7 cellular contexts compared by ENCODE assay signal in genomic region chr7:92246363-92247101, GRCh38. TPM values are rescaled to one million over a fixed set of nuclear protein-coding genes. Genes with fewer than 3 reads are reported as not detected.
DNase-seq lines count a peak whose midpoint lies in the region; ATAC-seq and TF ChIP-seq lines count a peak whose summit lies in the region.

No MANE protein-coding gene starts in this region.

- H3K4me3 ChIP-seq in GM12864 (ENCODE audit: low read depth, low read length) (peak overlapping the region; percentile 90), colonic mucosa (peak overlapping the region; percentile 82), left lung (peak overlapping the region; percentile 81 to 95)

- peaks cover 47% of the 10 kb centered on the region for H3K4me1 Mint-ChIP-seq in stimulated activated memory B cell treated with anti-CD40 and anti-IgM and Interleukin-4, amounts not matched to agents 10 μg/mL and 1 μg/mL and 100 μg/mL, for 72 hours

- peaks cover 2% of the 10 kb centered on the region for H3K36me3 Mint-ChIP-seq in stimulated activated memory B cell treated with anti-CD40 and anti-IgM and Interleukin-4, amounts not matched to agents 10 μg/mL and 1 μg/mL and 100 μg/mL, for 72 hours

- intact Hi-C loops in colonic mucosa (cut with DNase I): loop anchor here (10.0 kb wide), 1 partner anchor 198 kb away; the partner anchor contains the start of gene GATAD1
- intact Hi-C loops in left lung (cut with DNase I): no loop called here

- no peak for TF ChIP-seq CTCF in GM12864 (IDR thresholded peaks at IDR 0.05; ENCODE audit: low read depth, low read length, missing control alignments)
- TF ChIP-seq CTCF in colonic mucosa (IDR thresholded peaks at IDR 0.05): no peak
- no peak for TF ChIP-seq CTCF in left lung (IDR thresholded peaks at IDR 0.05)

- H3K36me3 ChIP-seq in colonic mucosa (no peaks in the 10 kb centered on the region), left lung (no peaks in the 10 kb centered on the region)

- no peaks in the 10 kb centered on the region for H3K27me3 Mint-ChIP-seq in stimulated activated memory B cell treated with anti-CD40 and anti-IgM and Interleukin-4, amounts not matched to agents 10 μg/mL and 1 μg/mL and 100 μg/mL, for 72 hours

- H3K9me3 ChIP-seq in colonic mucosa: no peaks in the 10 kb centered on the region
- no peaks in the 10 kb centered on the region for H3K9me3 ChIP-seq in left lung

- peak overlapping the region; percentile 89 for H3K4me3 Mint-ChIP-seq in stimulated activated memory B cell treated with anti-CD40 and anti-IgM and Interleukin-4, amounts not matched to agents 10 μg/mL and 1 μg/mL and 100 μg/mL, for 72 hours

- peak overlapping the region; percentile 69 to 94 for H3K9ac ChIP-seq in colonic mucosa (ENCODE audit: low read depth in 2 of 2, low read length in 2 of 2)

- peak; percentile 27 for ATAC-seq in GM21515 (IDR thresholded peaks at IDR 0.05; ENCODE audit: unreplicated experiment)
- peak; percentile 20 for ATAC-seq in left lung
- peak; percentile 61 for ATAC-seq in stimulated activated memory B cell treated with anti-CD40 and anti-IgM and Interleukin-4, amounts not matched to agents 10 μg/mL and 1 μg/mL and 100 μg/mL, for 72 hours

- H3K27me3 ChIP-seq in colonic mucosa (no peaks in the 10 kb centered on the region), left lung (no peaks in the 10 kb centered on the region)

- H3K27ac ChIP-seq in colonic mucosa: peak overlapping the region; percentile 94
- peak overlapping the region; percentile 89 to 92 for H3K27ac ChIP-seq in left lung

- H3K27ac Mint-ChIP-seq in stimulated activated memory B cell treated with anti-CD40 and anti-IgM and Interleukin-4, amounts not matched to agents 10 μg/mL and 1 μg/mL and 100 μg/mL, for 72 hours: peak overlapping the region; percentile 96

- no peaks in the 10 kb centered on the region for H3K9me3 Mint-ChIP-seq in stimulated activated memory B cell treated with anti-CD40 and anti-IgM and Interleukin-4, amounts not matched to agents 10 μg/mL and 1 μg/mL and 100 μg/mL, for 72 hours

- DNase-seq in GM12864 (ENCODE audit: low read depth): no peak
- peak; percentile 25 for DNase-seq in HT1080 (ENCODE audit: low read depth)
- peak in 3 of 5 experiments; percentile 3 to 67 (median 45) for DNase-seq in T-helper 2 cell
- DNase-seq in colonic mucosa: peak; percentile 44
- DNase-seq in left lung: peak in 1 of 2 donors; percentile 47

- H3K4me1 ChIP-seq in colonic mucosa: peaks cover 10% of the 10 kb centered on the region
- H3K4me1 ChIP-seq in left lung: peaks cover 21 to 49% of the 10 kb centered on the region in 2 donors

RNA-seq across cellular contexts. Expression of gene ANKIB1, which starts 0.8 kb away (rescaled TPM):
- total RNA-seq in HT1080 (2014; rRNA removed; shearing (Covaris generic)): 20.4 and 26.8 TPM in 2 replicates
- polyA plus RNA-seq in HT1080 (2015; cell fraction: cytosol; rRNA removed): 19.1 and 30.2 TPM in 2 replicates
- polyA plus RNA-seq in HT1080 (2015; cell fraction: nucleus; rRNA removed): 42.1 and 42.5 TPM in 2 replicates
- total RNA-seq in colonic mucosa (10 to 100 TPM; 38.9 to 41.5 TPM), left lung (10 to 100 TPM; 41.4 to 57.3 TPM)

RNA-seq across cellular contexts. Expression of gene KRIT1, which starts 0.8 kb away (rescaled TPM):
- total RNA-seq in HT1080 (2014; rRNA removed; shearing (Covaris generic)): 32.0 and 33.7 TPM in 2 replicates
- 32.0 and 35.9 TPM in 2 replicates for polyA plus RNA-seq in HT1080 (2015; cell fraction: cytosol; rRNA removed)
- 76.3 and 78.0 TPM in 2 replicates for polyA plus RNA-seq in HT1080 (2015; cell fraction: nucleus; rRNA removed)
- total RNA-seq in colonic mucosa (10 to 100 TPM; 27.4 to 27.5 TPM), left lung (10 to 100 TPM; 28.2 to 30.2 TPM)
